27 cellular contexts compared by ENCODE assay signal in the genomic region with DNA sequence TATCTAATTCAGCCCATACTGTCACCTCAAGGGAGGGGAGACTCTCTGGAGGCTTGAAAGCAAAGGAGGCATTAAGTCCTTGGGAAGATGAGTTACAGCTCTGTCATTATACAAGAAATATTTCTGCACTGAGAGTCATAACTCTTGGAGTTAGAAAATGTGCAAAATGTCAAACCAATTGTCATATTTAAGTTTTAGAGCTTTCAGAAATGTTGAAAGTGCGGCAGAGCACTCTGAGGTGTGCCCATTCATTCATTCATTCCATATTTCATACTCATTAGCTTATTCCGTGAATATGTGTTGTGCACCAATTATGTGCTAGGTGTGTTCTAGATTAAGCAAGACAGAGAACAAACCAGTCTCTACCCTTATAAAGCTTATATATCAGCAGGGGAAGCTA.
A peak's percentile ranks its signal among the peaks of the same experiment; 100 is the strongest.
DNase-seq lines count a peak whose midpoint lies in the region; ATAC-seq lines count a peak whose summit lies in the region.
"Had no signal": no experiment of that assay in that cellular context is flagged by ENCODE, and none has a peak within 500 bp of the region (broad histone marks: within the 10 kb centered on the region; RNA-seq: fewer than 3 reads in every experiment).

No MANE protein-coding gene starts in this region.

- H3K9ac ChIP-seq in trophoblast cell (ENCODE audit: low read length): no peak overlapping the region
- H3K9ac ChIP-seq: BLaER1; BLaER1 treated with 17β-estradiol and CSF1 and Interleukin-3, amounts not matched to agents 10 nM and 100 nM had no signal

- H3K18ac ChIP-seq in trophoblast cell (ENCODE audit: low read length): no peak overlapping the region

- no peak overlapping the region for H3K23ac ChIP-seq in trophoblast cell (ENCODE audit: low read length)

- no peak overlapping the region for H3K4ac ChIP-seq in trophoblast cell (ENCODE audit: low read depth, low read length)

- no peaks in the 10 kb centered on the region for H3K9me3 ChIP-seq in trophoblast cell (ENCODE audit: insufficient read depth, low read depth, low read length)
- H3K9me3 ChIP-seq: A549, BE2C, BLaER1, Caco-2 had no signal

- H2BK120ac ChIP-seq in trophoblast cell (ENCODE audit: insufficient read depth, low read length, poor library complexity): no peak overlapping the region

- no CpG with 5 or more reads among the region's 2 CpGs for WGBS in trophoblast cell (ENCODE audit: extremely low coverage, insufficient coverage, insufficient read length)

- no peak overlapping the region for H2AFZ ChIP-seq in trophoblast cell (ENCODE audit: insufficient read depth, low read length, poor library complexity)

- no peak overlapping the region for H3K14ac ChIP-seq in trophoblast cell (ENCODE audit: low read length)

- H3K27me3 ChIP-seq in trophoblast cell (ENCODE audit: insufficient read depth, low read length): no peaks in the 10 kb centered on the region
- H3K27me3 ChIP-seq: BE2C; BLaER1; BLaER1 treated with 17β-estradiol and CSF1 and Interleukin-3, amounts not matched to agents 10 nM and 100 nM had no signal

- no peak overlapping the region for H4K12ac ChIP-seq in trophoblast cell (ENCODE audit: low read depth, low read length)

- peak; percentile 59 to 85 for DNase-seq in trophoblast cell
- DNase-seq: 8988T; ACHN; AML-193; BE2C; C1 segment of cervical spinal cord; Caco-2; Calu3; CD4-positive, alpha-beta memory T cell; CD4-positive, alpha-beta T cell; CD4-positive, CD25-positive, alpha-beta regulatory T cell; CD8-positive, alpha-beta memory T cell; CD8-positive, alpha-beta T cell; COR-L47; DMS 273 treated with DMSO at 0.1 percent for 48 hours; DMS153; DMS53; DMS79; DMS79 treated with DMSO at 0.1 percent for 48 hours; DND-41; EL had no signal

- H2BK12ac ChIP-seq in trophoblast cell (ENCODE audit: low read length): no peak overlapping the region

- no peak overlapping the region for H3K4me3 ChIP-seq in trophoblast cell (ENCODE audit: low read depth, low read length)
- H3K4me3 ChIP-seq: A549; BLaER1; BLaER1 treated with 17β-estradiol and CSF1 and Interleukin-3, amounts not matched to agents 10 nM and 100 nM had no signal

- H3K36me3 ChIP-seq in trophoblast cell (ENCODE audit: control insufficient read depth in 1 of 2, insufficient read depth in 2 of 2, low read length in 2 of 2): peaks cover 0 to 5% of the 10 kb centered on the region in 2 experiments
- H3K36me3 ChIP-seq: BE2C had no signal

- H4K91ac ChIP-seq in trophoblast cell (ENCODE audit: low read depth, low read length): no peak overlapping the region

- no peak overlapping the region for H2BK5ac ChIP-seq in trophoblast cell (ENCODE audit: low read depth, low read length, poor library complexity)

- H2AK5ac ChIP-seq in trophoblast cell (ENCODE audit: low read length): no peak overlapping the region

- H3K4me1 ChIP-seq in trophoblast cell (ENCODE audit: control insufficient read depth in 1 of 2, insufficient read depth in 2 of 2, low read length in 2 of 2): no peaks in the 10 kb centered on the region
- H3K4me1 ChIP-seq: A549; BE2C; BLaER1; BLaER1 treated with 17β-estradiol and CSF1 and Interleukin-3, amounts not matched to agents 10 nM and 100 nM; Caco-2 had no signal

- ATAC-seq in HG03175 (IDR thresholded peaks at IDR 0.05; ENCODE audit: unreplicated experiment): no peak
- ATAC-seq: A549; CD8-positive, alpha-beta T cell had no signal

- H3K79me2 ChIP-seq in trophoblast cell (ENCODE audit: control insufficient read depth, insufficient read depth, low read length, poor library complexity): no peaks in the 10 kb centered on the region

- H3K27ac ChIP-seq in trophoblast cell (ENCODE audit: low read depth, low read length): no peak overlapping the region
- H3K27ac ChIP-seq: 22Rv1; A549; BLaER1; BLaER1 treated with 17β-estradiol and CSF1 and Interleukin-3, amounts not matched to agents 10 nM and 100 nM; C4-2B had no signal

- H3K79me1 ChIP-seq in trophoblast cell (ENCODE audit: low read length): no peaks in the 10 kb centered on the region

- H3K4me2 ChIP-seq in trophoblast cell (ENCODE audit: low read length): no peak overlapping the region
- H3K4me2 ChIP-seq: A549; BLaER1; BLaER1 treated with 17β-estradiol and CSF1 and Interleukin-3, amounts not matched to agents 10 nM and 100 nM had no signal

- no peak overlapping the region for H4K8ac ChIP-seq in trophoblast cell (ENCODE audit: low read depth, low read length)
